Comparison of ENCODE assay signal across 11 cellular contexts in the genomic region with DNA sequence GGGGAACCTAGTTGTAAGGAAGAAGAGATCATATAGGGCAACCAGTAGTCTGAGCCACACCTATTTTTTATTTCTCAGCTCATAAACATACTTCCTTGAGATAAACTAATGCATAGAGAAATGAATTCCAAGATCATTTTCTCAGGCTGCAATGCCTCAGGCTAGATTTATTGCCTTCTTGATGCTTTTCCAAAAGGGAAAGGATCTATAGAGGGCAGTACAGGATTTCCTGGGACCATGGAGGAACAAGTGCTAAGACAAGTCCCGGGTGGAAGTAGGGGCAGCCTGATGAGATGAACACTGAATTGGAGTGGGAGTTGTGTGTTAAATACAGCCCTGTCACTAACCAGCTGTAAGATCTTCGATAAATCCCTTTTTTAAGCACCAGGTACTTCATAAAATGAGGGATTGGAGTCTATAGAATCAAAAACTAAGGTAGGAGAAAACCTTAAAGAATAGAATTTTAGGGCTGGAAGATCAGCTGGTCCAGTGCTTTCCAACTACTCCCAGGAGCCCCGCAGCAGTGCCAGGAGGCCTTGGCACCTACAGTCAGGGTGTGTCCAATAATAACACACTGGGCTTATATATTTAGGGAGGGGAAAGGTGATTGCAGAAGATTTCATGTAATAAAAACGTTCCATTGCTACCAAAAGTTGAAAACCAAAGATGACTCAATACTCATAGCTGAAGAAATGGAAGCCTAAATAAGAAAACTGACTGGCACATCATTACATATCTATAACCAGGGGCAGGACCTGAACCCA. TPM values are rescaled to one million over a fixed set of nuclear protein-coding genes. Genes with fewer than 3 reads are reported as not detected.
A peak's percentile ranks its signal among the peaks of the same experiment; 100 is the strongest.
DNase-seq lines count a peak whose midpoint lies in the region; ATAC-seq and TF ChIP-seq lines count a peak whose summit lies in the region.
"Had no signal": no experiment of that assay in that cellular context is flagged by ENCODE, and none has a peak within 500 bp of the region (broad histone marks: within the 10 kb centered on the region; RNA-seq: fewer than 3 reads in every experiment).

No MANE protein-coding gene starts in this region.

- peaks cover 30% of the 10 kb centered on the region for H3K4me1 Mint-ChIP-seq in stimulated activated naive CD8-positive, alpha-beta T cell treated with anti-CD3 and anti-CD28 coated beads, Interleukin-15, amount 100 ng/mL, for 72 hours

- no CpG with 5 or more reads among the region's 4 CpGs for WGBS in IMR-90 (ENCODE audit: extremely low coverage in 2 of 2, insufficient read length in 1 of 2), 2 experiments

- peak; percentile 39 for TF ChIP-seq RAD21 in IMR-90 (IDR thresholded peaks at IDR 0.05; ENCODE audit: low read length)

- H2BK5ac ChIP-seq in IMR-90 (ENCODE audit: low read depth, low read length, poor library complexity, severe bottlenecking): no peak overlapping the region

- H4K8ac ChIP-seq in IMR-90 (ENCODE audit: low read depth in 2 of 2, low read length in 2 of 2): no peak overlapping the region

- POLR2A ChIA-PET in IMR-90 (lab: Charles Lee; ENCODE audit: unreplicated experiment): no interaction called here

- H3K9me1 ChIP-seq in IMR-90 (ENCODE audit: insufficient read depth, low read length): peaks cover 7% of the 10 kb centered on the region

- peaks cover 5% of the 10 kb centered on the region for H3K36me3 ChIP-seq in IMR-90 (ENCODE audit: control insufficient read depth, insufficient read depth, low read length)

- H3K9ac ChIP-seq in IMR-90 (ENCODE audit: low read depth, low read length): no peak overlapping the region

- H4K5ac ChIP-seq in IMR-90 (ENCODE audit: low read depth, low read length): no peak overlapping the region

- CTCF ChIA-PET in IMR-90 (lab: Yijun Ruan, JAX): interaction anchor here (1.8 kb wide), 1 partner anchor 265 kb away, joined by 6 read pairs; no protein-coding TSS in a partner anchor

- peaks cover 6% of the 10 kb centered on the region for H3K4me1 ChIP-seq in IMR-90 (ENCODE audit: control insufficient read depth, insufficient read depth, low read length)

- no peak for DNase-seq in AG09319 (ENCODE audit: extremely low read depth, low read depth)
- DNase-seq in IMR-90: peak; percentile 17
- DNase-seq in astrocyte of the hippocampus (ENCODE audit: low read depth, low spot score): peak; percentile 26
- DNase-seq in left lobe of liver (ENCODE audit: low spot score): no peak
- no peak for DNase-seq in HPDE6-E6E7 (ENCODE audit: extremely low spot score)
- no peak for DNase-seq in hepatic stellate cell (ENCODE audit: low spot score)
- DNase-seq in stimulated activated naive CD8-positive, alpha-beta T cell treated with anti-CD3 and anti-CD28 coated beads, Interleukin-15, amount 100 ng/mL, for 72 hours: no peak

- no peak overlapping the region for H2BK15ac ChIP-seq in IMR-90 (ENCODE audit: low read depth, low read length)

- intact Hi-C loops in IMR-90 (cut with micrococcal nuclease): loop anchor here (1.0 to 2.0 kb wide), 2 partner anchors 49 to 278 kb away; no protein-coding TSS in a partner anchor

- H3K4me2 ChIP-seq in IMR-90 (ENCODE audit: low read depth, low read length): no peak overlapping the region

- no peak overlapping the region for H3K27ac ChIP-seq in IMR-90 (ENCODE audit: insufficient read depth, low read length)

- no peak overlapping the region for H3K4me3 ChIP-seq in IMR-90 (ENCODE audit: insufficient read depth, low read depth, low read length)

- no peak for TF ChIP-seq POLR2A in IMR-90 (IDR thresholded peaks at IDR 0.05; ENCODE audit: low read depth, low read length)

- H3K27me3 Mint-ChIP-seq in stimulated activated naive CD8-positive, alpha-beta T cell treated with anti-CD3 and anti-CD28 coated beads, Interleukin-15, amount 100 ng/mL, for 72 hours: no peaks in the 10 kb centered on the region
- H3K27me3 Mint-ChIP-seq: IgD-negative memory B cell, memory B cell had no signal

- H4K91ac ChIP-seq in IMR-90 (ENCODE audit: insufficient read depth, low read depth, low read length): no peak overlapping the region

- no peaks in the 10 kb centered on the region for H3K9me3 Mint-ChIP-seq in stimulated activated naive CD8-positive, alpha-beta T cell treated with anti-CD3 and anti-CD28 coated beads, Interleukin-15, amount 100 ng/mL, for 72 hours
- H3K9me3 Mint-ChIP-seq: IgD-negative memory B cell; memory B cell; T-helper 2 cell treated with Interferon-gamma antibody and Interleukin-4, amounts not matched to agents 5 μg/mL and 100 μg/mL, for 36 hours had no signal

- H2AK5ac ChIP-seq in IMR-90 (ENCODE audit: low read depth, low read length): no peak overlapping the region

- no peak overlapping the region for H3K14ac ChIP-seq in IMR-90 (replicated peaks; ENCODE audit: low read depth, low read length)

- no TSS peak for BruUV-seq in IMR-90 (replicated peaks; lab: Mats Ljungman, UMichigan)

- H4K20me1 ChIP-seq in IMR-90 (ENCODE audit: insufficient read depth, low read length): peaks cover 4% of the 10 kb centered on the region; the same call in 1 of the 2 replicates

- H3K23ac ChIP-seq in IMR-90 (ENCODE audit: low read depth, low read length): no peak overlapping the region

- H3K18ac ChIP-seq in IMR-90 (ENCODE audit: low read depth, low read length): no peak overlapping the region

- dilution Hi-C loops in IMR-90 (cut with HindIII; ENCODE audit: low sequenced_read_pairs, unreplicated experiment): no loop called here

- H3K4ac ChIP-seq in IMR-90 (ENCODE audit: low read depth, low read length): no peak overlapping the region

- no peaks in the 10 kb centered on the region for H3K9me3 ChIP-seq in IMR-90 (ENCODE audit: control insufficient read depth, insufficient read depth, low read length)

- no peak overlapping the region for H3K56ac ChIP-seq in IMR-90 (ENCODE audit: extremely low read depth, insufficient read depth, low read length)

- H2AK9ac ChIP-seq in IMR-90 (replicated peaks; ENCODE audit: low read depth, low read length, poor library complexity): no peak overlapping the region

- no peak overlapping the region for H3K4me3 Mint-ChIP-seq in stimulated activated naive CD8-positive, alpha-beta T cell treated with anti-CD3 and anti-CD28 coated beads, Interleukin-15, amount 100 ng/mL, for 72 hours
- H3K4me3 Mint-ChIP-seq: IgD-negative memory B cell; memory B cell; T-helper 2 cell treated with Interferon-gamma antibody and Interleukin-4, amounts not matched to agents 5 μg/mL and 100 μg/mL, for 36 hours had no signal

- in situ Hi-C loops in IMR-90 (cut with MboI; ENCODE audit: low sequenced_read_pairs): loop anchor here (5.0 to 10.0 kb wide), 3 partner anchors 282 to 979 kb away; no protein-coding TSS in a partner anchor

- no peak overlapping the region for H2AFZ ChIP-seq in IMR-90 (replicated peaks; ENCODE audit: low read length, poor library complexity)

- H3K27me3 ChIP-seq in IMR-90 (ENCODE audit: control insufficient read depth, insufficient read depth, low read length): peaks cover 36% of the 10 kb centered on the region

- H2BK20ac ChIP-seq in IMR-90 (ENCODE audit: low read depth, low read length): no peak overlapping the region

- H3K27ac Mint-ChIP-seq in stimulated activated naive CD8-positive, alpha-beta T cell treated with anti-CD3 and anti-CD28 coated beads, Interleukin-15, amount 100 ng/mL, for 72 hours: no peak overlapping the region
- H3K27ac Mint-ChIP-seq: IgD-negative memory B cell; memory B cell; T-helper 2 cell treated with Interferon-gamma antibody and Interleukin-4, amounts not matched to agents 5 μg/mL and 100 μg/mL, for 36 hours had no signal

- TF ChIP-seq CTCF in AG09319 (IDR thresholded peaks at IDR 0.05; ENCODE audit: low read depth, low read length) (peak; percentile 30), IMR-90 (conservative IDR thresholded peaks at IDR 0.05; ENCODE audit: low read depth, low read length) (peak; percentile 49)

- H2BK120ac ChIP-seq in IMR-90 (ENCODE audit: low read depth, low read length): no peak overlapping the region

- no peak; the same call in 1 of the 2 replicates for ATAC-seq in IMR-90 (ENCODE audit: low read depth)
- peak; percentile 64 for ATAC-seq in left lobe of liver
- ATAC-seq in stimulated activated naive CD8-positive, alpha-beta T cell treated with anti-CD3 and anti-CD28 coated beads, Interleukin-15, amount 100 ng/mL, for 72 hours: no peak
- ATAC-seq in HG02759 (IDR thresholded peaks at IDR 0.05; ENCODE audit: unreplicated experiment): no peak

- no peaks in the 10 kb centered on the region for H3K79me1 ChIP-seq in IMR-90 (ENCODE audit: low read depth in 1 of 2, low read length in 2 of 2)

TF ChIP-seq in IMR-90, 13 proteins besides CTCF, POLR2A, EP300 and RAD21 (continues in another document):
- TF ChIP-seq FOS (IDR thresholded peaks at IDR 0.05; ENCODE audit: low read depth, low read length): no peak
- no peak for TF ChIP-seq BHLHE40 (IDR thresholded peaks at IDR 0.05; ENCODE audit: low read depth, low read length)
- no peak for TF ChIP-seq RFX5 (IDR thresholded peaks at IDR 0.05; ENCODE audit: low read depth, low read length)
- TF ChIP-seq CEBPB (IDR thresholded peaks at IDR 0.05; ENCODE audit: low read depth, low read length): no peak
- no peak for TF ChIP-seq MAZ (IDR thresholded peaks at IDR 0.05; ENCODE audit: borderline replicate concordance, low read depth, low read length)
- TF ChIP-seq, protein P1, sequence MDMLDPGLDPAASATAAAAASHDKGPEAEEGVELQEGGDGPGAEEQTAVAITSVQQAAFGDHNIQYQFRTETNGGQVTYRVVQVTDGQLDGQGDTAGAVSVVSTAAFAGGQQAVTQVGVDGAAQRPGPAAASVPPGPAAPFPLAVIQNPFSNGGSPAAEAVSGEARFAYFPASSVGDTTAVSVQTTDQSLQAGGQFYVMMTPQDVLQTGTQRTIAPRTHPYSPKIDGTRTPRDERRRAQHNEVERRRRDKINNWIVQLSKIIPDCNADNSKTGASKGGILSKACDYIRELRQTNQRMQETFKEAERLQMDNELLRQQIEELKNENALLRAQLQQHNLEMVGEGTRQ (IDR thresholded peaks at IDR 0.05; ENCODE audit: low read depth, low read length): no peak
- TF ChIP-seq RCOR1 (IDR thresholded peaks at IDR 0.05; ENCODE audit: insufficient replicate concordance, low read length): no peak
- no peak for TF ChIP-seq NFE2L2 (IDR thresholded peaks at IDR 0.05; ENCODE audit: low read depth, low read length)
- no peak for TF ChIP-seq SMC3 (IDR thresholded peaks at IDR 0.05; ENCODE audit: low read depth, low read length)
- TF ChIP-seq MAFK (IDR thresholded peaks at IDR 0.05; ENCODE audit: low read depth, low read length): no peak
- TF ChIP-seq CHD1 (IDR thresholded peaks at IDR 0.05; ENCODE audit: low read depth, low read length): no peak

RNA-seq across cellular contexts. Expression of a gene that starts 58.1 kb away (rescaled TPM):
- total RNA-seq in IMR-90 (2012; rRNA removed) (5.0 and 6.7 TPM in 2 replicates), left lobe of liver (13.8 TPM)
- polyA plus RNA-seq in IMR-90 (2012; rRNA removed): 11.0 and 12.7 TPM in 2 replicates
- polyA plus RNA-seq in IMR-90 (2012; cell fraction: cytosol; rRNA removed): 5.3 and 11.9 TPM in 2 replicates
- 6.0 TPM in 2 replicates for polyA plus RNA-seq in IMR-90 (2012; cell fraction: nucleus; rRNA removed; ENCODE audit: low replicate concordance)

Comparison
In these comparisons a context has a peak if more than half of its experiments do, and no peak if none do; other contexts are left out.
1. DNase-seq: peak in IMR-90 (single experiment) and astrocyte of the hippocampus (single experiment); none in AG09319 (single experiment), left lobe of liver (single experiment), HPDE6-E6E7 (single experiment), hepatic stellate cell (single experiment) and stimulated activated naive CD8-positive, alpha-beta T cell treated with anti-CD3 and anti-CD28 coated beads, Interleukin-15, amount 100 ng/mL, for 72 hours (0 of 2).